ENCODE assay signal across 16 cellular contexts in genomic region chr9:108021311-108021710, GRCh38.
DNase-seq lines count a peak whose midpoint lies in the region; ATAC-seq and TF ChIP-seq lines count a peak whose summit lies in the region.
"Had no signal": no experiment of that assay in that cellular context is flagged by ENCODE, and none has a peak within 500 bp of the region (broad histone marks: within the 10 kb centered on the region; RNA-seq: fewer than 3 reads in every experiment).

No MANE protein-coding gene starts in this region.

- H3K27ac Mint-ChIP-seq in CD14-positive monocyte (peak overlapping the region in 6 of 7 donors; percentile 55 to 93 (median 82)), WTC11 (no peak overlapping the region)
- H3K27ac Mint-ChIP-seq: CD8-positive, alpha-beta T cell had no signal

- H3K9me3 Mint-ChIP-seq in CD14-positive monocyte (peaks cover 0 to 15% (median 3%) of the 10 kb centered on the region in 7 donors), WTC11 (peaks cover 29% of the 10 kb centered on the region)

- H3K4me3 Mint-ChIP-seq in CD14-positive monocyte = no peak overlapping the region
- no peak overlapping the region for H3K4me3 Mint-ChIP-seq in WTC11
- H3K4me3 Mint-ChIP-seq: CD8-positive, alpha-beta T cell had no signal

- intact Hi-C loops in CD14-positive monocyte (cut with micrococcal nuclease) = no loop called here

- peak; percentile 46 for ATAC-seq in WTC11
- no peak for ATAC-seq in HG03175 (IDR thresholded peaks at IDR 0.05; ENCODE audit: unreplicated experiment)
- ATAC-seq: A549; CD8-positive, alpha-beta T cell; K562 had no signal

- POLR2A ChIA-PET in WTC11 (lab: Charles Lee) = no interaction called here

- H3K27me3 Mint-ChIP-seq in CD14-positive monocyte (ENCODE audit: low read depth in 3 of 3) = no peaks in the 10 kb centered on the region
- H3K27me3 Mint-ChIP-seq in WTC11 (ENCODE audit: low read depth) = no peaks in the 10 kb centered on the region; the same call in 1 of the 2 replicates

- CTCF ChIA-PET in WTC11 (lab: Charles Lee) = no interaction called here

- peaks cover 31 to 54% of the 10 kb centered on the region in 2 donors for H3K36me3 Mint-ChIP-seq in CD14-positive monocyte
- peaks cover 2% of the 10 kb centered on the region; the same call in 1 of the 2 replicates for H3K36me3 Mint-ChIP-seq in WTC11
- H3K36me3 Mint-ChIP-seq: CD8-positive, alpha-beta T cell had no signal

- no peak for TF ChIP-seq CTCF in CD14-positive monocyte (IDR thresholded peaks at IDR 0.05)
- no peak for TF ChIP-seq CTCF in WTC11 (IDR thresholded peaks at IDR 0.05)

- DNase-seq in CD14-positive monocyte (ENCODE audit: low spot score) = no peak
- DNase-seq in ELR (ENCODE audit: low read depth) = peak; percentile 30
- no peak for DNase-seq in WTC11 (ENCODE audit: low spot score)
- peak; percentile 31 for DNase-seq in kidney tubule cell (ENCODE audit: low spot score)
- DNase-seq in kidney glomerular epithelial cell (lab: John Stamatoyannopoulos, UW) = no peak
- DNase-seq in DMS53 treated with DMSO at 0.1 percent for 48 hours (lab: John Stamatoyannopoulos, UW; ENCODE audit: unreplicated experiment) = no peak
- DNase-seq: AML-193; CD8-positive, alpha-beta T cell; DMS 273 treated with DMSO at 0.1 percent for 48 hours; DMS53; GM23248; HCEC 1CT; IMR-90 had no signal

- H3K4me1 Mint-ChIP-seq in CD14-positive monocyte (peaks cover 14% of the 10 kb centered on the region), WTC11 (peaks cover 39% of the 10 kb centered on the region)

TF ChIP-seq in WTC11, 78 proteins besides CTCF, POLR2A, EP300 and RAD21:
- TF ChIP-seq GTF2I (CRISPR knock-in tag; conservative IDR thresholded peaks at IDR 0.05) = no peak
- TF ChIP-seq ZNF317 (CRISPR knock-in tag; IDR thresholded peaks at IDR 0.05; ENCODE audit: borderline replicate concordance, low read depth) = 0 out of 2 replicates have a peak, but pooled peaks have one; percentile 47
TF ChIP-seq in WTC11: peak in this region for 1.

Comparison
In these comparisons a context has a peak if more than half of its experiments do, and no peak if none do; other contexts are left out.
1. DNase-seq: peak in ELR (single experiment) and kidney tubule cell (single experiment); none in CD14-positive monocyte (single experiment), WTC11 (single experiment), kidney glomerular epithelial cell (single experiment) and DMS53 treated with DMSO at 0.1 percent for 48 hours (single experiment).